8 cellular contexts compared by ENCODE assay signal in the genomic region with DNA sequence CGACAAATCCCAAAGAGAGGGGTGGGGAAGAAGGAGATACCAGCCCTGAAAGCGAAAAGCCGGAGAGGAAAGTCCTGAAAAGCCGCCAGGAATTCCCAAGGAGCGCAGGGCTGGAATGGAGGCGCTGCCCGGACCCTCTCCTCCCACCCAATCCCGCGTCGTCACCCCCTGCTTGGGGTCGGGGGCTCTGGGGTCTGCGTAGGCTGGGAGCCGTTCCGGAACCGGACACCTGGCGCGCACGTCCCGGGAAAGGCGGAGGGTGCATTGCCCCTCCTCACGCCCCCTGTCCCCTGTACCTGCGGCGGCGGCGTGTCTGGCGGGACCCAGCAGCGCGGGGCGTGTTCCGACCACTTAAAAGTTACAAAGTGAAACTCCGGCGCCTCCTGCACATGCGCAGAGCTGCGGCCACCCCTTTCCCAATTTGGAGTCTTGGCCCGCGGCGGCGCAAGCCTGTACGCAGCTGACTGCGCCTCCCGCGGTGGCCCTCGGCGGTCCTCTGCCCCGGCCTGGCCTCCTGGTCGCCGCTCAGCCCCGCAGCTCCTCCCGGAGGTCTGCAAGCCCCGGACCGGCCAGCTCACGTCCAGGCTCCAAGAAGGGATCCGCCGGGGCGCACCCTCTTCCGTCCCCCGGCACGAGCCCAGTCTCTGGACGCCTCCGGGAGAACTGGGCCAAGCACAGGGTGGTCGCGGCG. TPM values are rescaled to one million over a fixed set of nuclear protein-coding genes. Genes with fewer than 3 reads are reported as not detected.
DNase-seq lines count a peak whose midpoint lies in the region; ATAC-seq, FAIRE-seq and TF ChIP-seq lines count a peak whose summit lies in the region.

TSS of gene TMEM63A (minus strand) at position 373 of the 691 bp plus-strand sequence. CDS start 4,800 bp downstream, outside the sequence.

- TF ChIP-seq CTCF in adrenal gland (IDR thresholded peaks at IDR 0.05) (peak in 5 of 6 experiments; percentile 28 to 58 (median 36)), psoas muscle (IDR thresholded peaks at IDR 0.05) (peak; percentile 39)

- no peaks in the 10 kb centered on the region for H3K36me3 ChIP-seq in adrenal gland (replicated peaks in 1 of 2)
- peaks cover 0 to 2% of the 10 kb centered on the region in 2 donors for H3K36me3 ChIP-seq in psoas muscle (ENCODE audit: insufficient read depth in 1 of 2, low read depth in 1 of 2)

- H3K27ac Mint-ChIP-seq in T-cell: peak within 1 kb of the TSS; percentile 94 to 97

- peak within 1 kb of the TSS; percentile 61 to 93 (median 90) for H3K27ac ChIP-seq in adrenal gland
- peak within 1 kb of the TSS; percentile 92 for H3K27ac ChIP-seq in psoas muscle

- H3K4me1 ChIP-seq in adrenal gland (replicated peaks in 1 of 2) (peaks cover 28 to 38% of the 10 kb centered on the region in 2 donors), psoas muscle (peaks cover 41% of the 10 kb centered on the region)

- H3K36me3 Mint-ChIP-seq in T-cell: peaks cover 13% of the 10 kb centered on the region

- peak within 1 kb of the TSS; percentile 87 to 95 (median 91) for H3K4me3 Mint-ChIP-seq in T-cell

- intact Hi-C loops in adrenal gland (cut with DNase I) (no loop called here), left cardiac atrium (cut with DNase I) (no loop called here), psoas muscle (cut with DNase I) (loop anchor here (5.0 kb wide), 1 partner anchor 40 kb away; the partner anchor contains the start of gene PYCR2 (in 2 of the 2))

- H3K27me3 Mint-ChIP-seq in T-cell: no peaks in the 10 kb centered on the region

- 0 to 10% (median 0%) methylated on average over 6 to 63 of the region's 63 CpGs for WGBS in adrenal gland, 4 donors
- 0 to 1% (median 0%) methylated on average over 54 to 63 of the region's 63 CpGs for WGBS in psoas muscle, 3 donors

- H3K27me3 ChIP-seq in adrenal gland (no peaks in the 10 kb centered on the region), psoas muscle (ENCODE audit: insufficient read depth in 3 of 3, low read length in 2 of 3) (peaks cover 0 to 1% (median 0%) of the 10 kb centered on the region in 3 donors)

- H3K4me1 Mint-ChIP-seq in T-cell: peaks cover 50% of the 10 kb centered on the region in 3 donors

- peak; percentile 66 for ATAC-seq in GM21367 (IDR thresholded peaks at IDR 0.05; ENCODE audit: unreplicated experiment)
- peak; percentile 71 to 77 (median 74) for ATAC-seq in T-cell (replicated peaks in 1 of 4)
- ATAC-seq in left cardiac atrium: peak; percentile 91 to 94
- ATAC-seq in psoas muscle: peak; percentile 88 to 93 (median 90)

- DNase-seq in DMS79 treated with DMSO at 0.1 percent for 48 hours (lab: John Stamatoyannopoulos, UW) (peak; percentile 67), HTR-8/SVneo (ENCODE audit: insufficient read length, low spot score) (peak; percentile 95), T-cell (peak; percentile 69 to 94 (median 86)), adrenal gland (peak; percentile 89 to 95 (median 93)), left cardiac atrium (peak; percentile 96), psoas muscle (peak; percentile 94 to 98), urothelium cell line (ENCODE audit: low spot score) (peak; percentile 96)

- FAIRE-seq in HTR-8/SVneo (lab: Jason Lieb, UNC) (no peak), urothelium cell line (lab: Jason Lieb, UNC) (no peak)

- no peaks in the 10 kb centered on the region for H3K9me3 Mint-ChIP-seq in T-cell

- peak; percentile 64 to 82 for TF ChIP-seq POLR2A in adrenal gland (IDR thresholded peaks at IDR 0.05)

- H3K9me3 ChIP-seq in adrenal gland (replicated peaks in 1 of 3): no peaks in the 10 kb centered on the region
- H3K9me3 ChIP-seq in psoas muscle: no peaks in the 10 kb centered on the region

- CTCF ChIA-PET in T-cell (lab: Charles Lee): interaction anchor here (0.7 to 4.6 kb wide), 13 partner anchors 15 to 183 kb away, joined by 3 to 18 read pairs (median 4); partner anchors contain the start of gene SRP9 (in 1 of the 2)

- POLR2A ChIA-PET in T-cell (lab: Charles Lee): interaction anchor here (0.9 to 1.5 kb wide), 5 partner anchors 15 to 117 kb away, joined by 3 to 12 read pairs (median 4); partner anchors contain the start of gene SDE2 (in 1 of the 2)

- peak within 1 kb of the TSS; percentile 67 to 96 (median 88) for H3K4me3 ChIP-seq in adrenal gland
- peak within 1 kb of the TSS; percentile 100 for H3K4me3 ChIP-seq in psoas muscle

RNA-seq across cellular contexts. Expression of gene TMEM63A, which starts in this region (rescaled TPM):
- total RNA-seq in T-cell (100 to 1,000 TPM; 332 to 473 (median 390) TPM), adrenal gland (10 to 100 TPM; 15.8 to 80.4 (median 57.4) TPM), left cardiac atrium (10 to 100 TPM; 33.2 to 37.1 TPM), psoas muscle (10 to 100 TPM; 12.7 to 17.9 (median 16.0) TPM)
- polyA plus RNA-seq in adrenal gland (10 to 100 TPM; 20.8 to 96.9 (median 48.1) TPM), psoas muscle (10 to 100 TPM in 2 of 3 donors, 1 to 10 TPM in 1; 7.1 to 14.2 (median 11.4) TPM)

Comparison
In these comparisons a context has a peak if more than half of its experiments do, and no peak if none do; other contexts are left out.
1. Peak in every context shown above with its lines: DNase-seq, ATAC-seq, H3K4me3 ChIP-seq and H3K27ac ChIP-seq.
2. RNA of gene TMEM63A (total RNA-seq): 332 to 473 TPM in T-cell; 15.8 to 80.4 TPM in adrenal gland, 33.2 to 37.1 TPM in left cardiac atrium and 12.7 to 17.9 TPM in psoas muscle; every median in the first group is over 4 times any median in the second.
3. intact Hi-C loops: an anchor here in psoas muscle (5.0 kb wide); none called in adrenal gland and left cardiac atrium.